ENCODE assay signal across 11 cellular contexts in genomic region chr3:152357587-152357986, GRCh38.
DNase-seq lines count a peak whose midpoint lies in the region; ATAC-seq, FAIRE-seq and TF ChIP-seq lines count a peak whose summit lies in the region.
"Had no signal": no experiment of that assay in that cellular context is flagged by ENCODE, and none has a peak within 500 bp of the region (broad histone marks: within the 10 kb centered on the region; RNA-seq: fewer than 3 reads in every experiment).

No MANE protein-coding gene starts in this region.

- no peaks in the 10 kb centered on the region for H3K27me3 Mint-ChIP-seq in Calu3 (ENCODE audit: unreplicated experiment)
- no peaks in the 10 kb centered on the region for H3K27me3 Mint-ChIP-seq in central memory CD8-positive, alpha-beta T cell

- intact Hi-C loops in Calu3 (cut with micrococcal nuclease; ENCODE audit: unreplicated experiment) (no loop called here), IMR-90 (cut with micrococcal nuclease) (no loop called here), sigmoid colon (cut with DNase I) (no loop called here)

- H3K23ac ChIP-seq in IMR-90 (ENCODE audit: low read depth, low read length) = peak overlapping the region; percentile 29; the same call in 1 of the 2 replicates

- H3K9ac ChIP-seq in IMR-90 (ENCODE audit: low read depth, low read length) = no peak overlapping the region

- H3K27ac ChIP-seq in IMR-90 (ENCODE audit: insufficient read depth, low read length) = no peak overlapping the region
- peak overlapping the region in 3 of 4 donors; percentile 21 to 57 (median 53) for H3K27ac ChIP-seq in sigmoid colon

- TF ChIP-seq EP300 in sigmoid colon (IDR thresholded peaks at IDR 0.05) = no peak

- dilution Hi-C loops in IMR-90 (cut with HindIII; ENCODE audit: low sequenced_read_pairs, unreplicated experiment) = no loop called here

- H4K8ac ChIP-seq in IMR-90 (ENCODE audit: low read depth in 2 of 2, low read length in 2 of 2) = no peak overlapping the region

- TF ChIP-seq CTCF in Calu3 (IDR thresholded peaks at IDR 0.05; ENCODE audit: unreplicated experiment) (no peak), IMR-90 (conservative IDR thresholded peaks at IDR 0.05; ENCODE audit: low read depth, low read length) (no peak), sigmoid colon (IDR thresholded peaks at IDR 0.05) (no peak), omental fat pad (IDR thresholded peaks at IDR 0.05) (no peak)

- no peak for TF ChIP-seq RAD21 in IMR-90 (IDR thresholded peaks at IDR 0.05; ENCODE audit: low read length)

- no peak overlapping the region for H2AK9ac ChIP-seq in IMR-90 (replicated peaks; ENCODE audit: low read depth, low read length, poor library complexity)

- H4K5ac ChIP-seq in IMR-90 (ENCODE audit: low read depth, low read length) = no peak overlapping the region

- peaks cover 58% of the 10 kb centered on the region for H4K20me1 ChIP-seq in IMR-90 (ENCODE audit: insufficient read depth, low read length)

- peak overlapping the region; percentile 10 for H2BK5ac ChIP-seq in IMR-90 (ENCODE audit: low read depth, low read length, poor library complexity, severe bottlenecking)

- H3K14ac ChIP-seq in IMR-90 (replicated peaks; ENCODE audit: low read depth, low read length) = 0 out of 2 replicates have a peak overlapping the region, but pooled peaks have one; percentile 3

- no peak for ATAC-seq in IMR-90 (ENCODE audit: low read depth)
- ATAC-seq in central memory CD8-positive, alpha-beta T cell (replicated peaks; ENCODE audit: extremely low read depth, poor library complexity, severe bottlenecking) = no peak
- ATAC-seq in omental fat pad (ENCODE audit: low FRiP score) = no peak
- ATAC-seq in GM21381 (IDR thresholded peaks at IDR 0.05; ENCODE audit: unreplicated experiment) = no peak
- ATAC-seq: sciatic nerve had no signal

- FAIRE-seq in GM19239 (lab: Jason Lieb, UNC) = no peak

- no peak overlapping the region for H4K91ac ChIP-seq in IMR-90 (ENCODE audit: insufficient read depth, low read depth, low read length)

- in situ Hi-C loops in IMR-90 (cut with MboI; ENCODE audit: low sequenced_read_pairs) = no loop called here

- CTCF ChIA-PET in Calu3 (lab: Charles Lee) = interaction anchor here (1.1 kb wide), 1 partner anchor 8 kb away, joined by 3 read pairs; no protein-coding TSS in a partner anchor
- CTCF ChIA-PET in IMR-90 (lab: Yijun Ruan, JAX) = no interaction called here

- H3K27me3 ChIP-seq in IMR-90 (ENCODE audit: control insufficient read depth, insufficient read depth, low read length) = no peaks in the 10 kb centered on the region
- no peaks in the 10 kb centered on the region for H3K27me3 ChIP-seq in sigmoid colon

- H2AK5ac ChIP-seq in IMR-90 (ENCODE audit: low read depth, low read length) = no peak overlapping the region

- H3K4me1 ChIP-seq in IMR-90 (ENCODE audit: control insufficient read depth, insufficient read depth, low read length) (peaks cover 11% of the 10 kb centered on the region; the same call in 1 of the 2 replicates), sigmoid colon (peaks cover 0 to 96% (median 69%) of the 10 kb centered on the region in 4 donors)

- H3K56ac ChIP-seq in IMR-90 (ENCODE audit: extremely low read depth, insufficient read depth, low read length) = no peak overlapping the region

- H3K9me1 ChIP-seq in IMR-90 (ENCODE audit: insufficient read depth, low read length) = peaks cover 17% of the 10 kb centered on the region

- POLR2A ChIA-PET in IMR-90 (lab: Charles Lee; ENCODE audit: unreplicated experiment) = no interaction called here

- DNase-seq in Calu3 (no peak), IMR-90 (no peak), sigmoid colon (no peak), omental fat pad (ENCODE audit: low spot score) (no peak), GM19239 (ENCODE audit: insufficient read length, low spot score) (no peak)
- no peak for DNase-seq in central memory CD8-positive, alpha-beta T cell (ENCODE audit: low spot score in 2 of 2)
- DNase-seq: activated CD4-positive, alpha-beta T cell treated with anti-CD3 and anti-CD28 coated beads for 1 hour; activated gamma-delta T cell treated with Interleukin-2 at 50 U/mL for 16 hours; cerebellar nuclear complex had no signal

- no peak overlapping the region for H2BK15ac ChIP-seq in IMR-90 (ENCODE audit: low read depth, low read length)

- BruUV-seq in Calu3 (replicated peaks; lab: Mats Ljungman, UMichigan) (no TSS peak), IMR-90 (replicated peaks; lab: Mats Ljungman, UMichigan) (no TSS peak)

- peaks cover 5% of the 10 kb centered on the region for H3K36me3 Mint-ChIP-seq in Calu3 (ENCODE audit: insufficient read depth, unreplicated experiment)
- H3K36me3 Mint-ChIP-seq in central memory CD8-positive, alpha-beta T cell (ENCODE audit: insufficient read depth) = peaks cover 26% of the 10 kb centered on the region

- no peak overlapping the region for H3K4ac ChIP-seq in IMR-90 (ENCODE audit: low read depth, low read length)

- no peak overlapping the region for H2AFZ ChIP-seq in IMR-90 (replicated peaks; ENCODE audit: low read length, poor library complexity)

- H3K18ac ChIP-seq in IMR-90 (ENCODE audit: low read depth, low read length) = no peak overlapping the region

- H3K4me1 Mint-ChIP-seq in Calu3 (ENCODE audit: low read depth, unreplicated experiment) = peaks cover 41% of the 10 kb centered on the region
- peaks cover 66% of the 10 kb centered on the region for H3K4me1 Mint-ChIP-seq in central memory CD8-positive, alpha-beta T cell

- H3K4me3 ChIP-seq in IMR-90 (ENCODE audit: insufficient read depth, low read depth, low read length) = no peak overlapping the region
- no peak overlapping the region for H3K4me3 ChIP-seq in sigmoid colon

- TF ChIP-seq POLR2A in IMR-90 (IDR thresholded peaks at IDR 0.05; ENCODE audit: low read depth, low read length) (no peak), sigmoid colon (IDR thresholded peaks at IDR 0.05) (no peak)

- H2BK20ac ChIP-seq in IMR-90 (ENCODE audit: low read depth, low read length) = no peak overlapping the region

- H3K4me2 ChIP-seq in IMR-90 (ENCODE audit: low read depth, low read length) = no peak overlapping the region

- no peak overlapping the region for H3K4me3 Mint-ChIP-seq in Calu3 (ENCODE audit: low read depth, unreplicated experiment)
- H3K4me3 Mint-ChIP-seq in central memory CD8-positive, alpha-beta T cell = no peak overlapping the region

- no peaks in the 10 kb centered on the region for H3K9me3 Mint-ChIP-seq in Calu3 (ENCODE audit: low read depth, unreplicated experiment)
- H3K9me3 Mint-ChIP-seq in central memory CD8-positive, alpha-beta T cell = no peaks in the 10 kb centered on the region

- peaks cover 17 to 72% of the 10 kb centered on the region in 2 experiments; a peak in 2 of 4 replicates for H3K79me1 ChIP-seq in IMR-90 (ENCODE audit: low read depth in 1 of 2, low read length in 2 of 2)

- no peak overlapping the region for H2BK120ac ChIP-seq in IMR-90 (ENCODE audit: low read depth, low read length)

- H3K9me3 ChIP-seq in IMR-90 (ENCODE audit: control insufficient read depth, insufficient read depth, low read length) (no peaks in the 10 kb centered on the region), sigmoid colon (no peaks in the 10 kb centered on the region)

- H3K36me3 ChIP-seq in IMR-90 (ENCODE audit: control insufficient read depth, insufficient read depth, low read length) = peaks cover 4% of the 10 kb centered on the region; the same call in 1 of the 2 replicates
- no peaks in the 10 kb centered on the region for H3K36me3 ChIP-seq in sigmoid colon

- peak overlapping the region; percentile 1 for H3K27ac Mint-ChIP-seq in Calu3 (ENCODE audit: unreplicated experiment)
- H3K27ac Mint-ChIP-seq in central memory CD8-positive, alpha-beta T cell (ENCODE audit: low read depth) = peak overlapping the region; percentile 65

TF ChIP-seq in IMR-90, 13 proteins besides CTCF, POLR2A, EP300 and RAD21:
- TF ChIP-seq MXI1 (IDR thresholded peaks at IDR 0.05; ENCODE audit: borderline replicate concordance, low read depth, low read length) (no peak), MAZ (IDR thresholded peaks at IDR 0.05; ENCODE audit: borderline replicate concordance, low read depth, low read length) (no peak)
